19 cellular contexts compared by ENCODE assay signal in genomic region chr12:71201136-71201679, GRCh38. TPM values are rescaled to one million over a fixed set of nuclear protein-coding genes. Genes with fewer than 3 reads are reported as not detected.
"Had no signal": no experiment of that assay in that cellular context is flagged by ENCODE, and none has a peak within 500 bp of the region (broad histone marks: within the 10 kb centered on the region; RNA-seq: fewer than 3 reads in every experiment).

No MANE protein-coding gene starts in this region.

- H3K36me3 Mint-ChIP-seq: activated naive CD4-positive, alpha-beta T cell treated with anti-CD3 and anti-CD28 coated beads, Interleukin-2, amount 50 U/mL, for 72 hours; mesothelial cell of epicardium; type B pancreatic cell had no signal

- DNase-seq: activated CD4-positive, alpha-beta T cell treated with anti-CD3 and anti-CD28 coated beads for 4 hours; activated CD8-positive, alpha-beta T cell treated with anti-CD3 and anti-CD28 coated beads for 36 hours; activated effector memory CD4-positive, alpha-beta T cell treated with anti-CD3 and anti-CD28 coated beads, Interleukin-2, amount 50 U/mL, for 16 hours; activated T-cell treated with anti-CD3 and anti-CD28 coated beads, Interleukin-2, amount 50 U/mL, for 4 hours; amniotic stem cell; heart right ventricle; islet precursor cell; right lobe of liver; stimulated activated naive CD8-positive, alpha-beta T cell treated with anti-CD3 and anti-CD28 coated beads, Interleukin-15, amount 100 ng/mL, for 72 hours had no signal

- H3K4me1 Mint-ChIP-seq: stimulated activated naive CD8-positive, alpha-beta T cell treated with anti-CD3 and anti-CD28 coated beads, Interleukin-15, amount 100 ng/mL, for 72 hours had no signal

- H3K9me3 ChIP-seq: right lobe of liver had no signal

- H3K4me2 ChIP-seq: smooth muscle cell had no signal

- H3K9me3 Mint-ChIP-seq: activated CD8-positive, alpha-beta T cell treated with anti-CD3 and anti-CD28 coated beads for 36 hours had no signal

- H3K4me1 ChIP-seq: gastroesophageal sphincter, heart right ventricle, right lobe of liver had no signal

- H3K27ac Mint-ChIP-seq: activated CD8-positive, alpha-beta T cell treated with anti-CD3 and anti-CD28 coated beads for 36 hours; activated naive CD4-positive, alpha-beta T cell treated with anti-CD3 and anti-CD28 coated beads, Interleukin-2, amount 50 U/mL, for 72 hours; mesothelial cell of epicardium; stimulated activated naive CD8-positive, alpha-beta T cell treated with anti-CD3 and anti-CD28 coated beads, Interleukin-15, amount 100 ng/mL, for 72 hours; type B pancreatic cell had no signal

- H3K4me3 Mint-ChIP-seq: activated CD8-positive, alpha-beta T cell treated with anti-CD3 and anti-CD28 coated beads for 36 hours; activated T-cell treated with anti-CD3 and anti-CD28 coated beads, Interleukin-2, amount 50 U/mL, for 4 hours; mesothelial cell of epicardium; stimulated activated naive CD8-positive, alpha-beta T cell treated with anti-CD3 and anti-CD28 coated beads, Interleukin-15, amount 100 ng/mL, for 72 hours; type B pancreatic cell had no signal

- H3K27ac ChIP-seq: gastroesophageal sphincter, heart right ventricle, right lobe of liver had no signal

- H3K27me3 ChIP-seq: gastroesophageal sphincter, heart right ventricle, right lobe of liver had no signal

- FAIRE-seq: colon, endometrium had no signal

- H3K27me3 Mint-ChIP-seq: stimulated activated naive CD8-positive, alpha-beta T cell treated with anti-CD3 and anti-CD28 coated beads, Interleukin-15, amount 100 ng/mL, for 72 hours; type B pancreatic cell had no signal

- H3K4me3 ChIP-seq: gastroesophageal sphincter, heart right ventricle, lung, right lobe of liver, smooth muscle cell had no signal

- H3K36me3 ChIP-seq: gastroesophageal sphincter, heart right ventricle, right lobe of liver had no signal

RNA-seq across cellular contexts. Expression of gene TSPAN8, which starts 43.4 kb away (rescaled TPM):
- total RNA-seq: activated CD8-positive, alpha-beta T cell treated with anti-CD3 and anti-CD28 coated beads for 36 hours; activated naive CD4-positive, alpha-beta T cell treated with anti-CD3 and anti-CD28 coated beads, Interleukin-2, amount 50 U/mL, for 72 hours; cardiac septum; mesothelial cell of epicardium; myocyte; smooth muscle cell had no signal
